Comparison of ENCODE assay signal across 3 cellular contexts in the genomic region with DNA sequence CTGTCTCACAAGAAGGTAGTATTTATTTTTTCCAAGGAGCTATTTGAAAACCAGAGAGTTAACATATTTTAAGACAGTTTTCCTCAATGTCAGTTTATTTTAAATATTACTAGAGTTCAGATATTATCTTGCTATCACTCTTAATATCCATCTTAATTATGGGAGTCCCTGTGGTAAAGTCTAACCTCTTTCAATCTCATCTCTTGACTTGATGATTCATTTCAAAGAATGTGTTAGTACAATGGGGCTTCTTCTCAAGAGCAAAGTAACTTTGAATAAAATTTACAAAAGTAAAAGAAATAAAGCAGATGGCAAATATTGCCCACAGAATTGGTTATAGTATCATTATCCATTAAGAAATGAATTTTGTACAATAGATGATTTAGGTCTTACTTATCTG.
"Had no signal": no experiment of that assay in that cellular context is flagged by ENCODE, and none has a peak within 500 bp of the region (broad histone marks: within the 10 kb centered on the region; RNA-seq: fewer than 3 reads in every experiment).

No MANE protein-coding gene starts in this region.

- DNase-seq: GDM1, GF-D8 had no signal

- H3K4me3 ChIP-seq: GM12878 had no signal

- ATAC-seq: GM12878 had no signal
